In genomic region chr2:225536036-225536435, GRCh38 we compare ENCODE assay signal across 4 cellular contexts.
"Had no signal": no experiment of that assay in that cellular context is flagged by ENCODE, and none has a peak within 500 bp of the region (broad histone marks: within the 10 kb centered on the region; RNA-seq: fewer than 3 reads in every experiment).

No MANE protein-coding gene starts in this region.

- H2AFZ ChIP-seq: GM23338 had no signal

- H3K4me3 Mint-ChIP-seq: GM23338, H9 had no signal

- H3K4me1 Mint-ChIP-seq: GM23338, H9 had no signal

- DNase-seq: H9, HCEC 1CT, IMR-90 had no signal

- H3K4me2 ChIP-seq: GM23338 had no signal

- H3K4me3 ChIP-seq: GM23338 had no signal

- H3K27ac Mint-ChIP-seq: GM23338 had no signal
